Comparison of ENCODE assay signal across 33 cellular contexts in the genomic region with DNA sequence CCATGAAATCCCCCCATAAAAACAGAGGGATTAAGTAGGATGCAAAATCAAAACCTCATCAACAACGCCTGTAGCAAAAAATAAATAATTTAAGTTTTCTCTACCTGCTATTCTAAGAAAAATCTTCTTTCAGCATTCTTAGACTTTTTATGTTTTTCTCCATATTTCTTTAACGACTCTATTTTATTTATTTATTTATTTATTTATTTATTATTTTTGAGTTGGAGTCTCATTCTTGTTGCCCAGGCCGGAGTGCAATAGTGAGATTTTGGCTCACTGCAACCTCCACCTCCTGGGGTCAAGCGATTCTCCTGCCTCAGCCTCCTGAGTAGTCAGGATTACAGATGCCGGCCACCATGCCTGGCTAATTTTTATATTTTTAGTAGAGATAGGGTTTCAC.
"Had no signal": no experiment of that assay in that cellular context is flagged by ENCODE, and none has a peak within 500 bp of the region (broad histone marks: within the 10 kb centered on the region; RNA-seq: fewer than 3 reads in every experiment).

No MANE protein-coding gene starts in this region.

- H3K27ac ChIP-seq: adrenal gland, ascending aorta, body of pancreas, brain microvascular endothelial cell, breast epithelium, cardiac muscle cell had no signal

- H3K4me1 ChIP-seq: adrenal gland, ascending aorta, body of pancreas, breast epithelium had no signal

- ATAC-seq: activated naive CD4-positive, alpha-beta T cell treated with anti-CD3 and anti-CD28 coated beads, Interleukin-2, amount 50 U/mL, for 72 hours; activated naive CD8-positive, alpha-beta T cell treated with anti-CD3 and anti-CD28 coated beads, Interleukin-2, amount 50 U/mL, for 24 hours; activated T-cell treated with anti-CD3 and anti-CD28 coated beads, Interleukin-2, amount 50 U/mL, for 4 hours; activated T-cell treated with anti-CD3 and anti-CD28 coated beads, Interleukin-2, amount 50 U/mL, for 72 hours; activated T-helper 17 cell treated with anti-CD3 and anti-CD28 coated beads, Interleukin-2, amount 50 U/mL, for 72 hours; body of pancreas had no signal

- H3K4me3 ChIP-seq: adrenal gland, ascending aorta, body of pancreas, breast epithelium, cardiac muscle cell had no signal

- H3K27me3 ChIP-seq: adrenal gland, ascending aorta, body of pancreas, brain microvascular endothelial cell, breast epithelium had no signal

- FAIRE-seq: astrocyte, bronchial epithelial cell, colon had no signal

- H3K9me3 ChIP-seq: adrenal gland, ascending aorta, body of pancreas, breast epithelium had no signal

- H3K36me3 ChIP-seq: adrenal gland, ascending aorta, brain microvascular endothelial cell, breast epithelium, cardiac muscle cell had no signal

- DNase-seq: activated effector memory CD4-positive, alpha-beta T cell treated with anti-CD3 and anti-CD28 coated beads, Interleukin-2, amount 50 U/mL, for 16 hours; activated effector memory CD4-positive, alpha-beta T cell treated with Interleukin-2 at 50 U/mL for 16 hours; activated gamma-delta T cell; activated gamma-delta T cell treated with Interleukin-2 at 50 U/mL for 16 hours; activated naive CD4-positive, alpha-beta T cell; activated naive CD4-positive, alpha-beta T cell treated with anti-CD3 and anti-CD28 coated beads for 36 hours; activated naive CD4-positive, alpha-beta T cell treated with anti-CD3 and anti-CD28 coated beads, Interleukin-2, amount 10 ng/mL, durations not matched to agents 7 days and 5 days; activated naive CD4-positive, alpha-beta T cell treated with anti-CD3 and anti-CD28 coated beads, Interleukin-2, amount 50 U/mL, for 16 hours; activated naive CD4-positive, alpha-beta T cell treated with Interleukin-2 at 50 U/mL for 16 hours; activated naive CD8-positive, alpha-beta T cell treated with anti-CD3 and anti-CD28 coated beads for 36 hours; activated naive CD8-positive, alpha-beta T cell treated with anti-CD3 and anti-CD28 coated beads, Interleukin-2, amount 10 ng/mL, durations not matched to agents 7 days and 5 days; activated naive CD8-positive, alpha-beta T cell treated with anti-CD3 and anti-CD28 coated beads, Interleukin-2, amount 50 U/mL, for 24 hours; activated T-cell treated with anti-CD3 and anti-CD28 coated beads, Interleukin-2, amount 50 U/mL, for 4 hours; activated T-cell treated with anti-CD3 and anti-CD28 coated beads, Interleukin-2, amount 50 U/mL, for 48 hours; activated T-cell treated with anti-CD3 and anti-CD28 coated beads, Interleukin-2, amount 50 U/mL, for 72 hours; adrenal gland; amniotic stem cell; amygdala; anterior cingulate cortex; aorta; brain microvascular endothelial cell; caudate nucleus; central memory CD4-positive, alpha-beta T cell; cerebellar nuclear complex had no signal
